ENCODE assay signal across 24 cellular contexts in genomic region chrX:154710309-154710708, GRCh38. TPM values are rescaled to one million over a fixed set of nuclear protein-coding genes. Genes with fewer than 3 reads are reported as not detected.
"Had no signal": no experiment of that assay in that cellular context is flagged by ENCODE, and none has a peak within 500 bp of the region (broad histone marks: within the 10 kb centered on the region; RNA-seq: fewer than 3 reads in every experiment).

No MANE protein-coding gene starts in this region.

- H3K4me3 Mint-ChIP-seq: activated CD8-positive, alpha-beta T cell treated with anti-CD3 and anti-CD28 coated beads for 36 hours; brain; mesothelial cell of epicardium; nephron progenitor cell; stimulated activated naive CD8-positive, alpha-beta T cell treated with anti-CD3 and anti-CD28 coated beads, Interleukin-15, Interleukin-2, amounts not matched to agents 100 ng/mL and 50 ng/mL, for 24 hours had no signal

- H3K4me1 Mint-ChIP-seq: brain, mesothelial cell of epicardium, nephron progenitor cell had no signal

- H3K27me3 Mint-ChIP-seq: activated CD8-positive, alpha-beta T cell treated with anti-CD3 and anti-CD28 coated beads for 36 hours; activated T-helper 17 cell treated with anti-CD3 and anti-CD28 coated beads, Interleukin-2, amount 50 U/mL, for 72 hours; stimulated activated naive CD8-positive, alpha-beta T cell treated with anti-CD3 and anti-CD28 coated beads, Interleukin-15, Interleukin-2, amounts not matched to agents 100 ng/mL and 50 ng/mL, for 24 hours had no signal

- H3K36me3 Mint-ChIP-seq: brain, mesothelial cell of epicardium had no signal

- H3K4me1 ChIP-seq: gastrocnemius medialis, tibial nerve had no signal

- H3K9me3 Mint-ChIP-seq: activated CD8-positive, alpha-beta T cell treated with anti-CD3 and anti-CD28 coated beads for 36 hours; activated T-helper 17 cell treated with anti-CD3 and anti-CD28 coated beads, Interleukin-2, amount 50 U/mL, for 72 hours; brain; stimulated activated naive CD8-positive, alpha-beta T cell treated with anti-CD3 and anti-CD28 coated beads, Interleukin-15, Interleukin-2, amounts not matched to agents 100 ng/mL and 50 ng/mL, for 24 hours had no signal

- FAIRE-seq: endometrium, urothelium cell line had no signal

- H3K27ac Mint-ChIP-seq: activated CD8-positive, alpha-beta T cell treated with anti-CD3 and anti-CD28 coated beads for 36 hours; activated T-helper 17 cell treated with anti-CD3 and anti-CD28 coated beads, Interleukin-2, amount 50 U/mL, for 72 hours; brain; mesothelial cell of epicardium; nephron progenitor cell had no signal

- H3K4me3 ChIP-seq: gastrocnemius medialis, left lung, tibial nerve had no signal

- DNase-seq: activated CD4-positive, alpha-beta T cell treated with anti-CD3 and anti-CD28 coated beads for 4 hours; activated CD8-positive, alpha-beta T cell treated with anti-CD3 and anti-CD28 coated beads for 36 hours; activated naive CD4-positive, alpha-beta T cell treated with Interleukin-2 at 50 U/mL for 16 hours; activated T-cell treated with anti-CD3 and anti-CD28 coated beads, Interleukin-2, amount 50 U/mL, for 1 hour; anterior cingulate cortex; central memory CD4-positive, alpha-beta T cell; gastrocnemius medialis; head of caudate nucleus; left lung; nephron progenitor cell; occipital lobe; retina had no signal

- H3K36me3 ChIP-seq: gastrocnemius medialis, tibial nerve had no signal

- H3K9me3 ChIP-seq: gastrocnemius medialis, left lung, tibial nerve had no signal

- ATAC-seq: activated CD8-positive, alpha-beta T cell treated with anti-CD3 and anti-CD28 coated beads for 36 hours; activated T-helper 17 cell treated with anti-CD3 and anti-CD28 coated beads, Interleukin-2, amount 50 U/mL, for 72 hours; esophagus mucosa; gastrocnemius medialis; left lung had no signal

- H3K27ac ChIP-seq: gastrocnemius medialis, left lung, tibial nerve had no signal

- H3K27me3 ChIP-seq: gastrocnemius medialis, left lung, tibial nerve had no signal

RNA-seq across cellular contexts. Expression of gene CTAG2, which starts 56.9 kb away (rescaled TPM):
- total RNA-seq: activated CD8-positive, alpha-beta T cell treated with anti-CD3 and anti-CD28 coated beads for 36 hours; activated T-helper 17 cell treated with anti-CD3 and anti-CD28 coated beads, Interleukin-2, amount 50 U/mL, for 72 hours; esophagus mucosa; gastrocnemius medialis; kidney epithelial cell; left lung; lung microvascular endothelial cell; mesothelial cell of epicardium; occipital lobe; skeletal muscle tissue; T-helper 2 cell treated with Interferon-gamma antibody and Interleukin-4, amounts not matched to agents 100 ng/mL and 5 ng/mL, for 36 hours; tibial nerve had no signal
